Comparison of ENCODE assay signal across 9 cellular contexts in genomic region chr2:151632993-151633592, GRCh38.
DNase-seq lines count a peak whose midpoint lies in the region; ATAC-seq, FAIRE-seq and TF ChIP-seq lines count a peak whose summit lies in the region.
"Had no signal": no experiment of that assay in that cellular context is flagged by ENCODE, and none has a peak within 500 bp of the region (broad histone marks: within the 10 kb centered on the region; RNA-seq: fewer than 3 reads in every experiment).

No MANE protein-coding gene starts in this region.

- peaks cover 26 to 36% (median 26%) of the 10 kb centered on the region in 3 donors for H3K4me1 Mint-ChIP-seq in CD8-positive, alpha-beta memory T cell

- peak; percentile 24 for DNase-seq in GM12865 (ENCODE audit: low read depth)
- DNase-seq in PC-3, result peak; percentile 51
- DNase-seq in fibroblast of the aortic adventitia (ENCODE audit: low read depth), result peak; percentile 47
- DNase-seq in CD8-positive, alpha-beta memory T cell, result no peak
- no peak for DNase-seq in SHP77 (lab: John Stamatoyannopoulos, UW)
- DNase-seq: activated T-cell treated with anti-CD3 and anti-CD28 coated beads, Interleukin-2, amount 50 U/mL, for 48 hours had no signal

- 0 out of 2 replicates have a peak, but pooled peaks cover under 1% of the 10 kb centered on the region for H3K4me1 ChIP-seq in PC-3 (ENCODE audit: insufficient read depth, low read length)
- peaks cover 22% of the 10 kb centered on the region for H3K4me1 ChIP-seq in CD8-positive, alpha-beta memory T cell (ENCODE audit: insufficient read depth, low read length)

- no peak for ATAC-seq in PC-3
- no peak for ATAC-seq in HG03460 (IDR thresholded peaks at IDR 0.05; ENCODE audit: unreplicated experiment)
- ATAC-seq in HG03025 (IDR thresholded peaks at IDR 0.05; ENCODE audit: low FRiP score, unreplicated experiment), result no peak

- no peak overlapping the region for H3K9ac ChIP-seq in PC-3 (ENCODE audit: low read length)

- no peak overlapping the region for H3K4me3 Mint-ChIP-seq in CD8-positive, alpha-beta memory T cell

- H3K27me3 ChIP-seq in PC-3 (ENCODE audit: low read length), result no peaks in the 10 kb centered on the region
- H3K27me3 ChIP-seq in CD8-positive, alpha-beta memory T cell (ENCODE audit: insufficient read depth, low read length, poor library complexity, severe bottlenecking), result no peaks in the 10 kb centered on the region

- POLR2A ChIA-PET in PC-3 (lab: Charles Lee; ENCODE audit: unreplicated experiment), result no interaction called here
- POLR2A ChIA-PET in CD8-positive, alpha-beta memory T cell (lab: Charles Lee), result no interaction called here

- H3K36me3 Mint-ChIP-seq in CD8-positive, alpha-beta memory T cell, result peaks cover 3 to 19% (median 7%) of the 10 kb centered on the region in 3 donors

- TF ChIP-seq CTCF in GM12865 (IDR thresholded peaks at IDR 0.05; ENCODE audit: insufficient read depth, low read depth, low read length, missing control alignments), result peak; percentile 12
- TF ChIP-seq CTCF in PC-3 (conservative IDR thresholded peaks at IDR 0.05; ENCODE audit: low read depth, low read length), result peak; percentile 73
- peak; percentile 34 for TF ChIP-seq CTCF in fibroblast of the aortic adventitia (IDR thresholded peaks at IDR 0.05; ENCODE audit: insufficient read depth, low read length)

- H3F3A ChIP-seq in PC-3 (ENCODE audit: low read length, unreplicated experiment), result no peaks in the 10 kb centered on the region

- H3K4me3 ChIP-seq in GM12865 (ENCODE audit: low read depth, low read length) (no peak overlapping the region), PC-3 (ENCODE audit: low read length) (no peak overlapping the region), fibroblast of the aortic adventitia (ENCODE audit: low read depth, low read length) (no peak overlapping the region)
- no peak overlapping the region for H3K4me3 ChIP-seq in CD8-positive, alpha-beta memory T cell (ENCODE audit: low read length)

- CTCF ChIA-PET in PC-3 (lab: Charles Lee), result no interaction called here
- CTCF ChIA-PET in CD8-positive, alpha-beta memory T cell (lab: Charles Lee), result no interaction called here

- H3K4me2 ChIP-seq in PC-3 (ENCODE audit: low read length), result no peak overlapping the region

- H3K27ac ChIP-seq in PC-3 (ENCODE audit: low read length), result no peak overlapping the region
- no peak overlapping the region for H3K27ac ChIP-seq in CD8-positive, alpha-beta memory T cell (ENCODE audit: low read depth, low read length)

- no peaks in the 10 kb centered on the region for H3K79me2 ChIP-seq in PC-3 (ENCODE audit: low read length)

- H4K20me1 ChIP-seq in PC-3 (ENCODE audit: low read length), result no peaks in the 10 kb centered on the region

- no peaks in the 10 kb centered on the region for H3K36me3 ChIP-seq in PC-3 (ENCODE audit: low read depth, low read length)
- H3K36me3 ChIP-seq in CD8-positive, alpha-beta memory T cell (ENCODE audit: insufficient read depth, low read length), result no peaks in the 10 kb centered on the region

- no TSS peak for BruUV-seq in PC-3 (replicated peaks; lab: Mats Ljungman, UMichigan)

- FAIRE-seq in A204.1 (lab: Jason Lieb, UNC), result peak; percentile 96

- H2AFZ ChIP-seq in PC-3 (ENCODE audit: low read length), result 0 out of 2 replicates have a peak overlapping the region, but pooled peaks have one; percentile 7

- H3K9me2 ChIP-seq in PC-3 (replicated peaks; ENCODE audit: low read length), result no peaks in the 10 kb centered on the region

- H3K27ac Mint-ChIP-seq in CD8-positive, alpha-beta memory T cell, result no peak overlapping the region

- no peaks in the 10 kb centered on the region for H3K9me3 ChIP-seq in PC-3 (ENCODE audit: low read length)
- H3K9me3 ChIP-seq in CD8-positive, alpha-beta memory T cell (ENCODE audit: low read length), result no peaks in the 10 kb centered on the region

- H3K27me3 Mint-ChIP-seq in CD8-positive, alpha-beta memory T cell, result no peaks in the 10 kb centered on the region

- intact Hi-C loops in PC-3 (cut with micrococcal nuclease), result no loop called here

- H3K9me3 Mint-ChIP-seq in CD8-positive, alpha-beta memory T cell, result peaks cover 0 to 7% (median 5%) of the 10 kb centered on the region in 5 donors

Comparison
In these comparisons a context has a peak if more than half of its experiments do, and no peak if none do; other contexts are left out.
1. DNase-seq: peak in GM12865 (single experiment), PC-3 (single experiment) and fibroblast of the aortic adventitia (single experiment); none in CD8-positive, alpha-beta memory T cell (0 of 5) and SHP77 (0 of 2).
2. CTCF ChIP-seq: peak in every context shown above with its lines; median percentile 73 in PC-3; 34 in fibroblast of the aortic adventitia; 12 in GM12865.